Comparison of ENCODE assay signal across 15 cellular contexts in genomic region chr12:14879222-14879933, GRCh38. TPM values are rescaled to one million over a fixed set of nuclear protein-coding genes. Genes with fewer than 3 reads are reported as not detected.
"Had no signal": no experiment of that assay in that cellular context is flagged by ENCODE, and none has a peak within 500 bp of the region (broad histone marks: within the 10 kb centered on the region; RNA-seq: fewer than 3 reads in every experiment).

No MANE protein-coding gene starts in this region.

- DNase-seq: activated CD4-positive, alpha-beta memory T cell treated with anti-CD3 and anti-CD28 coated beads, Interleukin-2, amount 10 ng/mL, durations not matched to agents 7 days and 5 days; activated CD4-positive, alpha-beta T cell treated with anti-CD3 and anti-CD28 coated beads for 36 hours; activated effector memory CD4-positive, alpha-beta T cell treated with anti-CD3 and anti-CD28 coated beads, Interleukin-2, amount 50 U/mL, for 16 hours; activated naive CD8-positive, alpha-beta T cell treated with anti-CD3 and anti-CD28 coated beads, Interleukin-2, amount 10 ng/mL, durations not matched to agents 7 days and 5 days; activated T-cell treated with anti-CD3 and anti-CD28 coated beads, Interleukin-2, amount 50 U/mL, for 4 hours; erythroblast; mammary epithelial cell; naive B cell; pancreas; stimulated activated CD4-positive, alpha-beta T cell treated with anti-CD3 and anti-CD28 coated beads, Interleukin-4, amount 100 ng/mL, for 1 hour; stimulated activated naive B cell treated with anti-CD40 and anti-IgM and Interleukin-4, amounts not matched to agents 10 μg/mL and 1 μg/mL and 100 μg/mL, for 72 hours; T-helper 17 cell; tibial artery; uterus had no signal

- H3K27ac ChIP-seq: pancreas, uterus had no signal

- H3K9me3 ChIP-seq: pancreas, tibial artery, uterus had no signal

- H3K4me3 ChIP-seq: pancreas, tibial artery, uterus had no signal

- H3K4me1 ChIP-seq: pancreas, uterus had no signal

- H3K27me3 ChIP-seq: pancreas, tibial artery, uterus had no signal

- ATAC-seq: activated CD4-positive, alpha-beta T cell treated with anti-CD3 and anti-CD28 coated beads for 36 hours; activated T-cell treated with anti-CD3 and anti-CD28 coated beads, Interleukin-2, amount 50 U/mL, for 4 hours; stimulated activated naive B cell treated with anti-CD40 and anti-IgM and Interleukin-4, amounts not matched to agents 10 μg/mL and 1 μg/mL and 100 μg/mL, for 72 hours; T-helper 17 cell had no signal

- H3K36me3 ChIP-seq: pancreas, uterus had no signal

RNA-seq across cellular contexts. Expression of gene MGP, which starts 6.3 kb away (rescaled TPM):
- total RNA-seq: activated CD4-positive, alpha-beta memory T cell treated with anti-CD3 and anti-CD28 coated beads, Interleukin-2, amount 10 ng/mL, durations not matched to agents 7 days and 5 days; activated CD4-positive, alpha-beta T cell treated with anti-CD3 and anti-CD28 coated beads for 36 hours had no signal

RNA-seq across cellular contexts. Expression of gene ART4, which starts 36.1 kb away (rescaled TPM):
- total RNA-seq: activated CD4-positive, alpha-beta memory T cell treated with anti-CD3 and anti-CD28 coated beads, Interleukin-2, amount 10 ng/mL, durations not matched to agents 7 days and 5 days; activated CD4-positive, alpha-beta T cell treated with anti-CD3 and anti-CD28 coated beads for 36 hours; activated naive CD8-positive, alpha-beta T cell treated with anti-CD3 and anti-CD28 coated beads, Interleukin-2, amount 10 ng/mL, durations not matched to agents 7 days and 5 days; activated T-cell treated with anti-CD3 and anti-CD28 coated beads, Interleukin-2, amount 50 U/mL, for 4 hours; mammary epithelial cell; mononuclear cell had no signal

RNA-seq across cellular contexts. Expression of gene ERP27, which starts 59.0 kb away (rescaled TPM):
- total RNA-seq: mammary epithelial cell had no signal
